9 cellular contexts compared by ENCODE assay signal in genomic region chr2:232418466-232419244, GRCh38. TPM values are rescaled to one million over a fixed set of nuclear protein-coding genes. Genes with fewer than 3 reads are reported as not detected.
A peak's percentile ranks its signal among the peaks of the same experiment; 100 is the strongest.
DNase-seq lines count a peak whose midpoint lies in the region; ATAC-seq, FAIRE-seq and TF ChIP-seq lines count a peak whose summit lies in the region.
"Had no signal": no experiment of that assay in that cellular context is flagged by ENCODE, and none has a peak within 500 bp of the region (broad histone marks: within the 10 kb centered on the region; RNA-seq: fewer than 3 reads in every experiment).

No MANE protein-coding gene starts in this region.

- peak; percentile 37 for DNase-seq in Right ventricle myocardium inferior (ENCODE audit: missing footprints)
- DNase-seq in Right ventricle myocardium superior, result no peak
- DNase-seq in activated naive CD8-positive, alpha-beta T cell treated with anti-CD3 and anti-CD28 coated beads for 36 hours, result peak; percentile 59
- DNase-seq in keratinocyte (ENCODE audit: low read depth, low spot score), result no peak
- peak; percentile 70 for DNase-seq in upper lobe of right lung
- no peak for DNase-seq in SJCRH30
- no peak for DNase-seq in A172 (ENCODE audit: low spot score)

- H3K9me1 ChIP-seq in keratinocyte (ENCODE audit: control insufficient read depth, extremely low read depth, insufficient read depth, low read length), result no peaks in the 10 kb centered on the region

- H3K4me3 Mint-ChIP-seq in activated naive CD8-positive, alpha-beta T cell treated with anti-CD3 and anti-CD28 coated beads for 36 hours, result peak overlapping the region; percentile 59

- peaks cover 65% of the 10 kb centered on the region for H3K27me3 ChIP-seq in keratinocyte (ENCODE audit: control insufficient read depth, extremely low read depth, insufficient read depth, low read length)
- H3K27me3 ChIP-seq in upper lobe of right lung, result peaks cover 75% of the 10 kb centered on the region
- H3K27me3 ChIP-seq in SJCRH30, result peaks cover 7% of the 10 kb centered on the region; the same call in 1 of the 2 replicates

- H3K27ac Mint-ChIP-seq in activated naive CD8-positive, alpha-beta T cell treated with anti-CD3 and anti-CD28 coated beads for 36 hours, result no peak overlapping the region

- H3K9ac ChIP-seq in keratinocyte (ENCODE audit: control insufficient read depth, extremely low read depth, insufficient read depth, low read length), result no peak overlapping the region

- peaks cover 9% of the 10 kb centered on the region for H3K4me1 ChIP-seq in keratinocyte (ENCODE audit: control insufficient read depth, extremely low read depth, insufficient read depth, low read length)
- H3K4me1 ChIP-seq in upper lobe of right lung, result no peaks in the 10 kb centered on the region
- H3K4me1 ChIP-seq in SJCRH30, result no peaks in the 10 kb centered on the region

- H3K9me3 Mint-ChIP-seq in activated naive CD8-positive, alpha-beta T cell treated with anti-CD3 and anti-CD28 coated beads for 36 hours, result no peaks in the 10 kb centered on the region

- dilution Hi-C loops in keratinocyte (cut with MboI; ENCODE audit: extremely low pct_ligation_motif_present, low sequenced_read_pairs), result no loop called here

- ATAC-seq in Right ventricle myocardium inferior (no peak), Right ventricle myocardium superior (ENCODE audit: poor library complexity) (no peak), upper lobe of right lung (peak; percentile 65), HG03442 (IDR thresholded peaks at IDR 0.05; ENCODE audit: unreplicated experiment) (no peak)
- ATAC-seq: GM12878 had no signal

- no peaks in the 10 kb centered on the region for H3K79me2 ChIP-seq in keratinocyte (ENCODE audit: control insufficient read depth, insufficient read depth, low read length)

- H3K27me3 Mint-ChIP-seq in activated naive CD8-positive, alpha-beta T cell treated with anti-CD3 and anti-CD28 coated beads for 36 hours, result peaks cover 66% of the 10 kb centered on the region

- peak overlapping the region; percentile 49 for H2AFZ ChIP-seq in keratinocyte (ENCODE audit: control insufficient read depth, low read length)

- H4K20me1 ChIP-seq in keratinocyte (ENCODE audit: control insufficient read depth, extremely low read depth, insufficient read depth, low read length), result peaks cover 2% of the 10 kb centered on the region

- peak overlapping the region in 2 of 3 experiments; percentile 49 to 57 for H3K4me3 ChIP-seq in keratinocyte (ENCODE audit: control insufficient read depth in 2 of 3, extremely low read depth in 1 of 3, insufficient read depth in 2 of 3, low read depth in 1 of 3, low read length in 3 of 3)
- H3K4me3 ChIP-seq in upper lobe of right lung, result peak overlapping the region; percentile 25
- no peak overlapping the region for H3K4me3 ChIP-seq in SJCRH30
- H3K4me3 ChIP-seq: GM12878 had no signal

- intact Hi-C loops in Right ventricle myocardium inferior (cut with DNase I) (no loop called here), Right ventricle myocardium superior (cut with DNase I) (no loop called here), upper lobe of right lung (cut with DNase I) (no loop called here)

- TF ChIP-seq CTCF in keratinocyte (optimal IDR thresholded peaks at IDR 0.05 in 1 of 3, IDR thresholded peaks at IDR 0.05 in 1 of 3, conservative IDR thresholded peaks at IDR 0.05 in 1 of 3; ENCODE audit: extremely low read depth in 1 of 3, insufficient read depth in 2 of 3, low read length in 3 of 3) (no peak), upper lobe of right lung (IDR thresholded peaks at IDR 0.05) (no peak)

- FAIRE-seq in keratinocyte (lab: Jason Lieb, UNC), result no peak
- FAIRE-seq: GM12878 had no signal

- peaks cover 2% of the 10 kb centered on the region for H3K9me3 ChIP-seq in keratinocyte (ENCODE audit: control insufficient read depth, low read depth, low read length)
- H3K9me3 ChIP-seq in upper lobe of right lung, result no peaks in the 10 kb centered on the region
- H3K9me3 ChIP-seq in SJCRH30 (replicated peaks), result 0 out of 2 replicates have a peak, but pooled peaks cover 5% of the 10 kb centered on the region

- H3K27ac ChIP-seq in keratinocyte (ENCODE audit: control insufficient read depth, insufficient read depth, low read length), result no peak overlapping the region
- H3K27ac ChIP-seq in upper lobe of right lung, result no peak overlapping the region
- no peak overlapping the region for H3K27ac ChIP-seq in SJCRH30

- peaks cover 6% of the 10 kb centered on the region for H3K4me1 Mint-ChIP-seq in activated naive CD8-positive, alpha-beta T cell treated with anti-CD3 and anti-CD28 coated beads for 36 hours

- H3K36me3 Mint-ChIP-seq in activated naive CD8-positive, alpha-beta T cell treated with anti-CD3 and anti-CD28 coated beads for 36 hours, result no peaks in the 10 kb centered on the region

- peak overlapping the region; percentile 64 for H3K4me2 ChIP-seq in keratinocyte (ENCODE audit: control insufficient read depth, extremely low read depth, insufficient read depth, low read depth, low read length)

- H3K36me3 ChIP-seq in keratinocyte (ENCODE audit: control insufficient read depth in 2 of 2, extremely low read depth in 1 of 2, insufficient read depth in 2 of 2, low read length in 2 of 2), result no peaks in the 10 kb centered on the region
- H3K36me3 ChIP-seq in upper lobe of right lung, result no peaks in the 10 kb centered on the region
- H3K36me3 ChIP-seq in SJCRH30, result no peaks in the 10 kb centered on the region

RNA-seq across cellular contexts. Expression of gene ALPG, which starts 12.0 kb away (rescaled TPM):
- total RNA-seq in Right ventricle myocardium inferior, result not detected
- total RNA-seq in Right ventricle myocardium superior, result not detected
- total RNA-seq in activated naive CD8-positive, alpha-beta T cell treated with anti-CD3 and anti-CD28 coated beads for 36 hours, result not detected
- polyA plus RNA-seq in keratinocyte, result not detected in 3 replicates
- polyA plus RNA-seq in keratinocyte (2011; ENCODE audit: low read depth), result not detected
- not detected in 2 replicates for polyA plus RNA-seq in keratinocyte (2011; cell fraction: cytosol; rRNA removed)
- polyA plus RNA-seq in keratinocyte (2011; cell fraction: nucleus; rRNA removed), result not detected in 2 replicates
- polyA plus RNA-seq in keratinocyte (2012; ENCODE audit: low replicate concordance), result not detected in 2 replicates
- polyA minus RNA-seq in keratinocyte, result not detected in 3 replicates
- polyA minus RNA-seq in keratinocyte (2011; cell fraction: cytosol; rRNA and poly(A)+ RNA removed), result not detected
- polyA minus RNA-seq in keratinocyte (2011; cell fraction: nucleus; rRNA and poly(A)+ RNA removed), result not detected in 2 replicates
- total RNA-seq in upper lobe of right lung, result 0.49 TPM
- total RNA-seq in SJCRH30 (2014; rRNA removed; shearing (Covaris generic)), result not detected in 2 replicates
- 0.12 TPM in 1 of 2 replicates, not detected in the other for total RNA-seq in A172 (2014; rRNA removed; shearing (Covaris generic))
- total RNA-seq: GM12878 had no signal
- polyA plus RNA-seq: GM12878 had no signal

RNA-seq across cellular contexts. Expression of gene ALPI, which starts 37.3 kb away (rescaled TPM):
- total RNA-seq in Right ventricle myocardium inferior, result not detected
- not detected for total RNA-seq in Right ventricle myocardium superior
- not detected for total RNA-seq in activated naive CD8-positive, alpha-beta T cell treated with anti-CD3 and anti-CD28 coated beads for 36 hours
- polyA plus RNA-seq in keratinocyte, result not detected in 3 replicates
- not detected for polyA plus RNA-seq in keratinocyte (2011; ENCODE audit: low read depth)
- polyA plus RNA-seq in keratinocyte (2011; cell fraction: cytosol; rRNA removed), result not detected in 2 replicates
- not detected in 2 replicates for polyA plus RNA-seq in keratinocyte (2011; cell fraction: nucleus; rRNA removed)
- not detected in 2 replicates for polyA plus RNA-seq in keratinocyte (2012; ENCODE audit: low replicate concordance)
- not detected in 3 replicates for polyA minus RNA-seq in keratinocyte
- not detected for polyA minus RNA-seq in keratinocyte (2011; cell fraction: cytosol; rRNA and poly(A)+ RNA removed)
- polyA minus RNA-seq in keratinocyte (2011; cell fraction: nucleus; rRNA and poly(A)+ RNA removed), result not detected in 2 replicates
- not detected for total RNA-seq in upper lobe of right lung
- total RNA-seq in SJCRH30 (2014; rRNA removed; shearing (Covaris generic)), result not detected in 2 replicates
- total RNA-seq in A172 (2014; rRNA removed; shearing (Covaris generic)), result not detected in 2 replicates
- total RNA-seq: GM12878 had no signal
- polyA plus RNA-seq: GM12878 had no signal

RNA-seq across cellular contexts. Expression of gene ALPP, which starts 40.1 kb away (rescaled TPM):
- total RNA-seq in Right ventricle myocardium inferior, result not detected
- not detected for total RNA-seq in Right ventricle myocardium superior
- not detected for total RNA-seq in activated naive CD8-positive, alpha-beta T cell treated with anti-CD3 and anti-CD28 coated beads for 36 hours
- not detected in 3 replicates for polyA plus RNA-seq in keratinocyte
- not detected for polyA plus RNA-seq in keratinocyte (2011; ENCODE audit: low read depth)
- polyA plus RNA-seq in keratinocyte (2011; cell fraction: cytosol; rRNA removed), result not detected in 2 replicates
- not detected in 2 replicates for polyA plus RNA-seq in keratinocyte (2011; cell fraction: nucleus; rRNA removed)
- polyA plus RNA-seq in keratinocyte (2012; ENCODE audit: low replicate concordance), result not detected in 2 replicates
- polyA minus RNA-seq in keratinocyte, result not detected in 3 replicates
- polyA minus RNA-seq in keratinocyte (2011; cell fraction: cytosol; rRNA and poly(A)+ RNA removed), result not detected
- not detected in 2 replicates for polyA minus RNA-seq in keratinocyte (2011; cell fraction: nucleus; rRNA and poly(A)+ RNA removed)
- total RNA-seq in upper lobe of right lung, result 9.5 TPM
- 0.08 TPM in 1 of 2 replicates, not detected in the other for total RNA-seq in SJCRH30 (2014; rRNA removed; shearing (Covaris generic))
- total RNA-seq in A172 (2014; rRNA removed; shearing (Covaris generic)), result 0.84 and 2.1 TPM in 2 replicates
- total RNA-seq: GM12878 had no signal

Comparison
In these comparisons a context has a peak if more than half of its experiments do, and no peak if none do; other contexts are left out.
1. DNase-seq: peak in Right ventricle myocardium inferior (single experiment), activated naive CD8-positive, alpha-beta T cell treated with anti-CD3 and anti-CD28 coated beads for 36 hours (single experiment) and upper lobe of right lung (single experiment); none in Right ventricle myocardium superior (single experiment), keratinocyte (single experiment), SJCRH30 (0 of 2) and A172 (single experiment).